In genomic region chr7:93331706-93332105, GRCh38 we compare ENCODE assay signal across 33 cellular contexts.
"Had no signal": no experiment of that assay in that cellular context is flagged by ENCODE, and none has a peak within 500 bp of the region (broad histone marks: within the 10 kb centered on the region; RNA-seq: fewer than 3 reads in every experiment).

No MANE protein-coding gene starts in this region.

- H3K27me3 ChIP-seq: ascending aorta, body of pancreas, breast epithelium, SJSA1 had no signal

- H3K27ac Mint-ChIP-seq: activated CD4-positive, alpha-beta memory T cell treated with anti-CD3 and anti-CD28 coated beads, Interleukin-2, amount 10 ng/mL, durations not matched to agents 7 days and 5 days; activated CD8-positive, alpha-beta memory T cell treated with anti-CD3 and anti-CD28 coated beads, Interleukin-2, amount 10 ng/mL, durations not matched to agents 7 days and 5 days; activated naive CD8-positive, alpha-beta T cell treated with anti-CD3 and anti-CD28 coated beads for 36 hours had no signal

- H3K36me3 Mint-ChIP-seq: activated CD8-positive, alpha-beta memory T cell treated with anti-CD3 and anti-CD28 coated beads, Interleukin-2, amount 10 ng/mL, durations not matched to agents 7 days and 5 days had no signal

- H3K4me1 ChIP-seq: ascending aorta, body of pancreas, breast epithelium had no signal

- DNase-seq: activated CD4-positive, alpha-beta memory T cell treated with anti-CD3 and anti-CD28 coated beads, Interleukin-2, amount 10 ng/mL, durations not matched to agents 7 days and 5 days; activated CD4-positive, alpha-beta T cell treated with anti-CD3 and anti-CD28 coated beads for 1 hour; activated CD4-positive, alpha-beta T cell treated with anti-CD3 and anti-CD28 coated beads for 48 hours; activated CD4-positive, CD25-positive, alpha-beta regulatory T cell; activated CD8-positive, alpha-beta memory T cell treated with anti-CD3 and anti-CD28 coated beads for 24 hours; activated CD8-positive, alpha-beta memory T cell treated with anti-CD3 and anti-CD28 coated beads, Interleukin-2, amount 10 ng/mL, durations not matched to agents 7 days and 5 days; activated CD8-positive, alpha-beta memory T cell treated with anti-CD3 and anti-CD28 coated beads, Interleukin-2, amount 50 U/mL, for 48 hours; activated effector memory CD4-positive, alpha-beta T cell treated with Interleukin-2 at 50 U/mL for 16 hours; activated naive CD4-positive, alpha-beta T cell treated with anti-CD3 and anti-CD28 coated beads, Interleukin-2, amount 50 U/mL, for 16 hours; activated naive CD8-positive, alpha-beta T cell treated with anti-CD3 and anti-CD28 coated beads for 36 hours; activated T-cell treated with anti-CD3 and anti-CD28 coated beads, Interleukin-2, amount 50 U/mL, for 48 hours; amniotic stem cell; body of pancreas; Karpas-422; NCI-H1092; NCI-H146; NCI-H187; NCI-H2029 treated with DMSO at 0.1 percent for 48 hours; NCI-H2107; NCI-H226; NCI-H446 treated with DMSO at 0.1 percent for 48 hours; NCI-H524; NCI-H69; RPMI8226; SHP77 treated with DMSO at 0.1 percent for 48 hours; SW 1271; T-helper 1 cell; T1000; WERI-Rb-1 had no signal

- H3K4me3 ChIP-seq: ascending aorta, body of pancreas, breast epithelium, SJSA1 had no signal

- H3K4me1 Mint-ChIP-seq: activated CD4-positive, alpha-beta memory T cell treated with anti-CD3 and anti-CD28 coated beads, Interleukin-2, amount 10 ng/mL, durations not matched to agents 7 days and 5 days; activated CD8-positive, alpha-beta memory T cell treated with anti-CD3 and anti-CD28 coated beads, Interleukin-2, amount 10 ng/mL, durations not matched to agents 7 days and 5 days; activated naive CD8-positive, alpha-beta T cell treated with anti-CD3 and anti-CD28 coated beads for 36 hours had no signal

- H3K27ac ChIP-seq: ascending aorta, body of pancreas, breast epithelium, SJSA1, WERI-Rb-1 had no signal

- H3K27me3 Mint-ChIP-seq: activated CD4-positive, alpha-beta memory T cell treated with anti-CD3 and anti-CD28 coated beads, Interleukin-2, amount 10 ng/mL, durations not matched to agents 7 days and 5 days; activated CD8-positive, alpha-beta memory T cell treated with anti-CD3 and anti-CD28 coated beads, Interleukin-2, amount 10 ng/mL, durations not matched to agents 7 days and 5 days; activated naive CD8-positive, alpha-beta T cell treated with anti-CD3 and anti-CD28 coated beads for 36 hours had no signal

- H3K36me3 ChIP-seq: breast epithelium, WERI-Rb-1 had no signal

- ATAC-seq: activated CD8-positive, alpha-beta memory T cell treated with anti-CD3 and anti-CD28 coated beads, Interleukin-2, amount 10 ng/mL, durations not matched to agents 7 days and 5 days; body of pancreas; Panc1 had no signal

- H3K4me3 Mint-ChIP-seq: activated CD4-positive, alpha-beta memory T cell treated with anti-CD3 and anti-CD28 coated beads, Interleukin-2, amount 10 ng/mL, durations not matched to agents 7 days and 5 days; activated CD8-positive, alpha-beta memory T cell treated with anti-CD3 and anti-CD28 coated beads, Interleukin-2, amount 10 ng/mL, durations not matched to agents 7 days and 5 days; activated naive CD8-positive, alpha-beta T cell treated with anti-CD3 and anti-CD28 coated beads for 36 hours had no signal

- H3K9me3 ChIP-seq: ascending aorta, body of pancreas, breast epithelium, SJSA1 had no signal
